1 cellular context compared by ENCODE assay signal in genomic region chr14:61953602-61954001, GRCh38.
TF ChIP-seq lines count a peak whose summit lies in the region.

No MANE protein-coding gene starts in this region.

TF ChIP-seq in WTC11, 78 proteins besides CTCF, POLR2A, EP300 and RAD21 (continued from another document):
- TF ChIP-seq GTF2I (CRISPR knock-in tag; conservative IDR thresholded peaks at IDR 0.05) = no peak
- no peak for TF ChIP-seq TEAD1 (CRISPR knock-in tag; IDR thresholded peaks at IDR 0.05)
